18 cellular contexts compared by ENCODE assay signal in genomic region chr2:133140620-133141019, GRCh38.
DNase-seq lines count a peak whose midpoint lies in the region; ATAC-seq, FAIRE-seq and TF ChIP-seq lines count a peak whose summit lies in the region.
"Had no signal": no experiment of that assay in that cellular context is flagged by ENCODE, and none has a peak within 500 bp of the region (broad histone marks: within the 10 kb centered on the region; RNA-seq: fewer than 3 reads in every experiment).

No MANE protein-coding gene starts in this region.

- peaks cover 5% of the 10 kb centered on the region for H3K4me1 Mint-ChIP-seq in astrocyte (ENCODE audit: low read depth, unreplicated experiment)

- WGBS in HUES64, result no CpG with 5 or more reads among the region's 1 CpG
- 93 to 97% (median 96%) methylated on average over 1 of the region's 1 CpG for WGBS in ovary, 3 donors

- H3K27ac Mint-ChIP-seq in astrocyte (ENCODE audit: unreplicated experiment), result no peak overlapping the region

- H3K4me1 ChIP-seq in HUES64 (ENCODE audit: insufficient read depth, low read length), result peaks cover 46% of the 10 kb centered on the region
- H3K4me1 ChIP-seq in astrocyte (ENCODE audit: insufficient read depth, low read length), result no peaks in the 10 kb centered on the region
- H3K4me1 ChIP-seq in kidney (ENCODE audit: control insufficient read depth in 1 of 2, insufficient read depth in 1 of 2, low read depth in 1 of 2, low read length in 2 of 2), result no peaks in the 10 kb centered on the region
- no peaks in the 10 kb centered on the region for H3K4me1 ChIP-seq in ovary (ENCODE audit: insufficient read depth)

- no peaks in the 10 kb centered on the region for H3K79me2 ChIP-seq in astrocyte (ENCODE audit: insufficient read depth, low read length)

- H3K9me3 Mint-ChIP-seq in astrocyte (ENCODE audit: unreplicated experiment), result no peaks in the 10 kb centered on the region

- no peak for TF ChIP-seq CTCF in astrocyte (IDR thresholded peaks at IDR 0.05; ENCODE audit: insufficient read depth, low read depth, low read length)
- TF ChIP-seq CTCF in kidney (IDR thresholded peaks at IDR 0.05; ENCODE audit: borderline replicate concordance, extremely low read depth, insufficient read depth), result no peak
- no peak for TF ChIP-seq CTCF in coronary artery (IDR thresholded peaks at IDR 0.05)
- no peak for TF ChIP-seq CTCF in ovary (IDR thresholded peaks at IDR 0.05)

- TF ChIP-seq POLR2A in ovary (IDR thresholded peaks at IDR 0.05), result no peak

- no peak for ATAC-seq in HG03135 (IDR thresholded peaks at IDR 0.05; ENCODE audit: unreplicated experiment)
- ATAC-seq: K562, Panc1 had no signal

- H3K27me3 Mint-ChIP-seq in astrocyte (ENCODE audit: low read depth, unreplicated experiment), result no peaks in the 10 kb centered on the region

- 0 out of 2 replicates have a peak overlapping the region, but pooled peaks have one; percentile 31 for H3K4me3 ChIP-seq in HUES64 (ENCODE audit: low read length)
- no peak overlapping the region for H3K4me3 ChIP-seq in astrocyte (ENCODE audit: insufficient read depth, low read depth, low read length)
- H3K4me3 ChIP-seq in kidney (ENCODE audit: low read length in 2 of 2), result no peak overlapping the region
- H3K4me3 ChIP-seq in coronary artery, result no peak overlapping the region
- H3K4me3 ChIP-seq in ovary, result no peak overlapping the region
- H3K4me3 ChIP-seq: K562 had no signal

- no peaks in the 10 kb centered on the region for H4K20me1 ChIP-seq in astrocyte (ENCODE audit: insufficient read depth, low read length)

- peak overlapping the region; percentile 49 for H3K4me2 ChIP-seq in astrocyte (ENCODE audit: low read length)

- no peak overlapping the region for H2AFZ ChIP-seq in astrocyte (ENCODE audit: low read depth, low read length)

- H3K9me3 ChIP-seq in HUES64 (ENCODE audit: insufficient read depth, low read depth, low read length), result no peaks in the 10 kb centered on the region
- no peaks in the 10 kb centered on the region for H3K9me3 ChIP-seq in astrocyte (ENCODE audit: insufficient read depth, low read depth, low read length)
- H3K9me3 ChIP-seq in kidney (ENCODE audit: control insufficient read depth in 1 of 2, low read length in 2 of 2), result no peaks in the 10 kb centered on the region
- no peaks in the 10 kb centered on the region for H3K9me3 ChIP-seq in ovary
- H3K9me3 ChIP-seq: SK-N-SH had no signal

- peak; percentile 65 for FAIRE-seq in A204.1 (lab: Jason Lieb, UNC)
- FAIRE-seq in astrocyte (lab: Jason Lieb, UNC), result no peak
- FAIRE-seq in kidney (lab: Jason Lieb, UNC), result peak; percentile 29
- FAIRE-seq: GM12891, K562 had no signal

- TF ChIP-seq EP300 in ovary (IDR thresholded peaks at IDR 0.05), result no peak

- H3K36me3 ChIP-seq in HUES64 (ENCODE audit: insufficient read depth, low read length) (no peaks in the 10 kb centered on the region), astrocyte (ENCODE audit: insufficient read depth, low read length) (no peaks in the 10 kb centered on the region), kidney (ENCODE audit: control insufficient read depth in 1 of 2, insufficient read depth in 2 of 2, low read length in 2 of 2) (no peaks in the 10 kb centered on the region), ovary (no peaks in the 10 kb centered on the region)

- intact Hi-C loops in kidney (cut with DNase I), result no loop called here
- intact Hi-C loops in ovary (cut with DNase I), result no loop called here

- H3K27me3 ChIP-seq in HUES64 (ENCODE audit: insufficient read depth, low read length), result no peaks in the 10 kb centered on the region; the same call in 1 of the 2 replicates
- no peaks in the 10 kb centered on the region for H3K27me3 ChIP-seq in astrocyte (ENCODE audit: insufficient read depth, low read length)
- H3K27me3 ChIP-seq in ovary, result no peaks in the 10 kb centered on the region

- no peaks in the 10 kb centered on the region for H3K36me3 Mint-ChIP-seq in astrocyte (ENCODE audit: low read depth, unreplicated experiment)

- no peak overlapping the region for H3K4me3 Mint-ChIP-seq in astrocyte (ENCODE audit: unreplicated experiment)

- DNase-seq in astrocyte (ENCODE audit: low read depth) (no peak), kidney (no peak), coronary artery (ENCODE audit: low spot score) (no peak), RPMI8226 (no peak), ovary (no peak)
- DNase-seq: C1 segment of cervical spinal cord, GDM1, NCI-H2081 treated with DMSO at 0.1 percent for 48 hours, NCI-H510A treated with DMSO at 0.1 percent for 48 hours, Right ventricle myocardium superior, SK-N-SH had no signal

- H3K9ac ChIP-seq in HUES64 (ENCODE audit: low read depth, low read length), result no peak overlapping the region
- no peak overlapping the region for H3K9ac ChIP-seq in astrocyte (ENCODE audit: low read length)
- H3K9ac ChIP-seq in kidney (ENCODE audit: low read length in 2 of 2), result no peak overlapping the region
- H3K9ac ChIP-seq: SK-N-SH had no signal

- H3K27ac ChIP-seq in HUES64 (ENCODE audit: low read depth, low read length) (peak overlapping the region; percentile 68; the same call in 1 of the 2 replicates), astrocyte (ENCODE audit: low read depth, low read length) (no peak overlapping the region), kidney (ENCODE audit: low read depth in 2 of 2, low read length in 2 of 2) (no peak overlapping the region), coronary artery (no peak overlapping the region), ovary (no peak overlapping the region)
- H3K27ac ChIP-seq: 22Rv1 had no signal
